ENCODE assay signal across 12 cellular contexts in the genomic region with DNA sequence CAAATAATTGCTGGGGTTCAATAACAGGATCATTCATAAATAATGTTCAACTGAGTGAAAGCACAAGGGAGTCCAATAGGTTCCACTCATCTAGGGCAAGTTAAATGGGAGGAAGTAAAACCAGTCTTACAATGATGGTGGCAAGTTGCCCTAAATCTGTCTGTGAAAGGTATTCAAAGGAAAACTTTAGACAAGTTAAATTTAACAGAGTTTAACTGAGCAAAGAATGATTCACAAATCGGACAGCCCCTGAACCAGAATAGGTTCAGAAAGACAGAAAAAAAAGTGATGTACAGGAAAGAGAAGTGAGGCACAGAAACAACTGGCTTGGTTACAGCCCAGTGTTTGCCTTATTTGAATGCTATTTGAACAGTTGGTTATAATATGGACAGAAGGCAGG.
DNase-seq lines count a peak whose midpoint lies in the region; ATAC-seq and TF ChIP-seq lines count a peak whose summit lies in the region.
"Had no signal": no experiment of that assay in that cellular context is flagged by ENCODE, and none has a peak within 500 bp of the region (broad histone marks: within the 10 kb centered on the region; RNA-seq: fewer than 3 reads in every experiment).

No MANE protein-coding gene starts in this region.

- no peaks in the 10 kb centered on the region for H3K36me3 Mint-ChIP-seq in immature natural killer cell

- H3K27me3 Mint-ChIP-seq in immature natural killer cell (ENCODE audit: low read depth in 3 of 3): no peaks in the 10 kb centered on the region

- no peak overlapping the region for H3K4me3 Mint-ChIP-seq in immature natural killer cell

- no peak overlapping the region for H3K27ac Mint-ChIP-seq in immature natural killer cell

- no peak for TF ChIP-seq CTCF in GM06990 (IDR thresholded peaks at IDR 0.05; ENCODE audit: insufficient read depth, low read length, poor library complexity, severe bottlenecking)

- DNase-seq in GM06990 (ENCODE audit: extremely low read depth, insufficient read length) (peak; percentile 8), NCI-H526 (lab: John Stamatoyannopoulos, UW) (peak; percentile 18 to 20), immature natural killer cell (no peak), NCI-H146 (lab: John Stamatoyannopoulos, UW) (no peak)
- no peak for DNase-seq in stimulated activated naive CD8-positive, alpha-beta T cell treated with anti-CD3 and anti-CD28 coated beads, Interleukin-15, Interleukin-2, amounts not matched to agents 100 U/mL and 50 U/mL, for 24 hours
- DNase-seq: ACHN, activated T-cell treated with anti-CD3 and anti-CD28 coated beads for 4 hours, DND-41, NCI-H2029 had no signal

- peak; percentile 66 for ATAC-seq in GM19452 (IDR thresholded peaks at IDR 0.05; ENCODE audit: unreplicated experiment)
- peak; percentile 58 for ATAC-seq in HG02981 (IDR thresholded peaks at IDR 0.05; ENCODE audit: unreplicated experiment)
- no peak for ATAC-seq in stimulated activated naive CD8-positive, alpha-beta T cell treated with anti-CD3 and anti-CD28 coated beads, Interleukin-15, Interleukin-2, amounts not matched to agents 100 U/mL and 50 U/mL, for 24 hours
- no peak for ATAC-seq in GM21723 (IDR thresholded peaks at IDR 0.05; ENCODE audit: unreplicated experiment)

- no peaks in the 10 kb centered on the region for H3K36me3 ChIP-seq in GM06990 (ENCODE audit: control insufficient read depth, insufficient read depth, low read length)

- no peaks in the 10 kb centered on the region for H3K27me3 ChIP-seq in GM06990 (replicated peaks; ENCODE audit: control insufficient read depth, insufficient read depth, low read length)

- peaks cover 9 to 46% (median 13%) of the 10 kb centered on the region in 6 donors for H3K9me3 Mint-ChIP-seq in immature natural killer cell

- H3K4me1 Mint-ChIP-seq in immature natural killer cell: no peaks in the 10 kb centered on the region

- no peak overlapping the region for H3K4me3 ChIP-seq in GM06990 (replicated peaks; ENCODE audit: low read depth, low read length)

Comparison
In these comparisons a context has a peak if more than half of its experiments do, and no peak if none do; other contexts are left out.
1. DNase-seq: peak in GM06990 (single experiment) and NCI-H526 (2 of 2); none in immature natural killer cell (0 of 3), stimulated activated naive CD8-positive, alpha-beta T cell treated with anti-CD3 and anti-CD28 coated beads, Interleukin-15, Interleukin-2, amounts not matched to agents 100 U/mL and 50 U/mL, for 24 hours (single experiment) and NCI-H146 (single experiment).
2. ATAC-seq: peak in GM19452 (single experiment) and HG02981 (single experiment); none in stimulated activated naive CD8-positive, alpha-beta T cell treated with anti-CD3 and anti-CD28 coated beads, Interleukin-15, Interleukin-2, amounts not matched to agents 100 U/mL and 50 U/mL, for 24 hours (single experiment) and GM21723 (single experiment).